Comparison of ENCODE assay signal across 8 cellular contexts in genomic region chr10:80409121-80409520, GRCh38. TPM values are rescaled to one million over a fixed set of nuclear protein-coding genes. Genes with fewer than 3 reads are reported as not detected.
DNase-seq lines count a peak whose midpoint lies in the region; ATAC-seq, FAIRE-seq and TF ChIP-seq lines count a peak whose summit lies in the region.

No MANE protein-coding gene starts in this region.

- peaks cover 1 to 11% (median 8%) of the 10 kb centered on the region in 4 donors for H3K4me1 Mint-ChIP-seq in CD4-positive, alpha-beta memory T cell
- peaks cover 78% of the 10 kb centered on the region for H3K4me1 Mint-ChIP-seq in neural crest cell

- H3K9me1 ChIP-seq in endothelial cell of umbilical vein (replicated peaks; ENCODE audit: control insufficient read depth, extremely low read depth, insufficient read depth, low read length), result no peaks in the 10 kb centered on the region

- no peaks in the 10 kb centered on the region for H3K9me3 ChIP-seq in CD4-positive, alpha-beta memory T cell (ENCODE audit: control insufficient read depth in 1 of 2, low read length in 2 of 2)
- H3K9me3 ChIP-seq in NT2/D1 (ENCODE audit: insufficient read depth, low read length), result no peaks in the 10 kb centered on the region
- no peaks in the 10 kb centered on the region for H3K9me3 ChIP-seq in endothelial cell of umbilical vein (replicated peaks; ENCODE audit: control insufficient read depth, insufficient read depth, low read length)

- intact Hi-C loops in CD4-positive, alpha-beta memory T cell (cut with micrococcal nuclease), result no loop called here
- intact Hi-C loops in endothelial cell of umbilical vein (cut with micrococcal nuclease), result no loop called here

- peak overlapping the region; percentile 82 for H3K9ac ChIP-seq in NT2/D1 (ENCODE audit: insufficient read length, low read depth)
- peak overlapping the region; percentile 88 for H3K9ac ChIP-seq in endothelial cell of umbilical vein (replicated peaks; ENCODE audit: extremely low read depth, insufficient read depth, low read length)

- peak; percentile 40 for TF ChIP-seq POLR2A in endothelial cell of umbilical vein (IDR thresholded peaks at IDR 0.05; ENCODE audit: low read depth, low read length)

- ATAC-seq in HG03457 (IDR thresholded peaks at IDR 0.05; ENCODE audit: unreplicated experiment) (no peak), HG03565 (IDR thresholded peaks at IDR 0.05; ENCODE audit: unreplicated experiment) (no peak)

- DNase-seq in CD4-positive, alpha-beta memory T cell, result no peak
- DNase-seq in NT2/D1 (ENCODE audit: low read depth, low spot score) (no peak), endothelial cell of umbilical vein (ENCODE audit: low read depth, low spot score) (peak; percentile 50), neural crest cell (ENCODE audit: low read depth, low spot score) (no peak), DMS114 treated with DMSO at 0.1 percent for 48 hours (lab: John Stamatoyannopoulos, UW; ENCODE audit: unreplicated experiment) (no peak), DMS153 (lab: John Stamatoyannopoulos, UW) (no peak)

- H3K79me2 ChIP-seq in endothelial cell of umbilical vein (ENCODE audit: control insufficient read depth, insufficient read depth, low read length), result peaks cover 43% of the 10 kb centered on the region

- no peak overlapping the region for H3K27ac Mint-ChIP-seq in CD4-positive, alpha-beta memory T cell
- no peak overlapping the region for H3K27ac Mint-ChIP-seq in neural crest cell (ENCODE audit: unreplicated experiment)

- TF ChIP-seq CTCF in endothelial cell of umbilical vein (IDR thresholded peaks at IDR 0.05; ENCODE audit: extremely low read depth in 1 of 2, insufficient read depth in 1 of 2, low read depth in 1 of 2, low read length in 2 of 2), result no peak
- no peak for TF ChIP-seq CTCF in neural crest cell (conservative IDR thresholded peaks at IDR 0.05)

- H3K9me3 Mint-ChIP-seq in CD4-positive, alpha-beta memory T cell, result no peaks in the 10 kb centered on the region
- H3K9me3 Mint-ChIP-seq in neural crest cell, result no peaks in the 10 kb centered on the region

- no peaks in the 10 kb centered on the region for H3K36me3 ChIP-seq in CD4-positive, alpha-beta memory T cell (ENCODE audit: insufficient read depth, low read length)
- H3K36me3 ChIP-seq in NT2/D1 (ENCODE audit: insufficient read depth, insufficient read length, low read length) (peaks cover 3% of the 10 kb centered on the region), endothelial cell of umbilical vein (ENCODE audit: control insufficient read depth in 2 of 2, extremely low read depth in 1 of 2, insufficient read depth in 2 of 2, low read length in 2 of 2) (no peaks in the 10 kb centered on the region)

- peak overlapping the region; percentile 77 for H3K4me2 ChIP-seq in endothelial cell of umbilical vein (ENCODE audit: insufficient read depth, low read length)

- H3K27me3 Mint-ChIP-seq in CD4-positive, alpha-beta memory T cell, result peaks cover 2 to 3% of the 10 kb centered on the region in 2 donors
- no peaks in the 10 kb centered on the region for H3K27me3 Mint-ChIP-seq in neural crest cell (ENCODE audit: low read depth)

- dilution Hi-C loops in endothelial cell of umbilical vein (cut with MboI; ENCODE audit: extremely low pct_ligation_motif_present, low sequenced_read_pairs), result no loop called here

- peaks cover 10% of the 10 kb centered on the region for H3K4me1 ChIP-seq in CD4-positive, alpha-beta memory T cell (ENCODE audit: insufficient read depth, low read length)
- peaks cover 7% of the 10 kb centered on the region for H3K4me1 ChIP-seq in NT2/D1 (ENCODE audit: insufficient read depth, insufficient read length)
- peaks cover 48% of the 10 kb centered on the region for H3K4me1 ChIP-seq in endothelial cell of umbilical vein (ENCODE audit: control insufficient read depth, extremely low read depth, insufficient read depth, low read length)

- H3K27me3 ChIP-seq in CD4-positive, alpha-beta memory T cell (ENCODE audit: insufficient read depth, low read length), result no peaks in the 10 kb centered on the region
- peaks cover 3% of the 10 kb centered on the region for H3K27me3 ChIP-seq in NT2/D1 (ENCODE audit: insufficient read depth, insufficient read length)
- no peaks in the 10 kb centered on the region for H3K27me3 ChIP-seq in endothelial cell of umbilical vein (ENCODE audit: control insufficient read depth in 2 of 2, insufficient read depth in 2 of 2, low read length in 2 of 2)

- peak overlapping the region in 1 of 2 donors; percentile 64 for H3K4me3 ChIP-seq in CD4-positive, alpha-beta memory T cell (ENCODE audit: low read length in 2 of 2)
- H3K4me3 ChIP-seq in NT2/D1 (ENCODE audit: insufficient read length, low read depth) (peak overlapping the region; percentile 71), endothelial cell of umbilical vein (replicated peaks in 1 of 3; ENCODE audit: insufficient read depth in 1 of 3, low read depth in 1 of 3, low read length in 3 of 3) (peak overlapping the region; percentile 81 to 89 (median 87))

- H3K36me3 Mint-ChIP-seq in CD4-positive, alpha-beta memory T cell, result peaks cover 0 to 2% of the 10 kb centered on the region in 2 donors
- H3K36me3 Mint-ChIP-seq in neural crest cell (ENCODE audit: low read depth), result no peaks in the 10 kb centered on the region

- BruUV-seq in endothelial cell of umbilical vein (replicated peaks; lab: Mats Ljungman, UMichigan), result TSS peak; percentile 8

- H3K4me3 Mint-ChIP-seq in CD4-positive, alpha-beta memory T cell, result peak overlapping the region; percentile 70 to 95 (median 76)
- peak overlapping the region; percentile 96 for H3K4me3 Mint-ChIP-seq in neural crest cell

- POLR2A ChIA-PET in CD4-positive, alpha-beta memory T cell (lab: Charles Lee; ENCODE audit: partially characterized antibody), result no interaction called here
- POLR2A ChIA-PET in endothelial cell of umbilical vein (lab: Charles Lee), result no interaction called here

- no peaks in the 10 kb centered on the region for H4K20me1 ChIP-seq in endothelial cell of umbilical vein (replicated peaks; ENCODE audit: control insufficient read depth, extremely low read depth, insufficient read depth, low read length)

- no peak overlapping the region for H2AFZ ChIP-seq in endothelial cell of umbilical vein (ENCODE audit: low read depth, low read length)

- H3K27ac ChIP-seq in CD4-positive, alpha-beta memory T cell (ENCODE audit: low read depth, low read length), result no peak overlapping the region
- peak overlapping the region; percentile 93 for H3K27ac ChIP-seq in endothelial cell of umbilical vein (ENCODE audit: insufficient read depth, low read depth, low read length)

- CTCF ChIA-PET in CD4-positive, alpha-beta memory T cell (lab: Charles Lee; ENCODE audit: partially characterized antibody), result interaction anchor here (0.9 to 2.1 kb wide), 2 partner anchors 96 to 104 kb away, joined by 3 to 12 read pairs; no protein-coding TSS in a partner anchor
- CTCF ChIA-PET in endothelial cell of umbilical vein (lab: Charles Lee), result interaction anchor here (1.1 to 3.1 kb wide), 3 partner anchors 26 to 97 kb away, joined by 4 to 21 read pairs (median 9); no protein-coding TSS in a partner anchor

- FAIRE-seq in endothelial cell of umbilical vein (lab: Jason Lieb, UNC), result no peak

RNA-seq across cellular contexts. Expression of gene PRXL2A, which starts 0.8 kb away (rescaled TPM):
- total RNA-seq in CD4-positive, alpha-beta memory T cell, result 1 to 10 TPM; 3.6 to 4.7 TPM
- polyA plus RNA-seq in CD4-positive, alpha-beta memory T cell, result 1 to 10 TPM; 3.8 to 6.0 TPM
- 290 and 321 TPM in 2 replicates for total RNA-seq in endothelial cell of umbilical vein
- polyA plus RNA-seq in endothelial cell of umbilical vein, result 68.1 and 113 TPM in 2 replicates
- polyA plus RNA-seq in endothelial cell of umbilical vein (2011; cell fraction: cytosol; rRNA removed), result 215 and 226 TPM in 2 replicates
- polyA plus RNA-seq in endothelial cell of umbilical vein (2011; cell fraction: nucleus; rRNA removed), result 92.3 and 112 TPM in 2 replicates
- polyA plus RNA-seq in endothelial cell of umbilical vein (2012), result 256 and 281 TPM in 2 replicates
- 99.3 and 99.6 TPM in 2 replicates for polyA minus RNA-seq in endothelial cell of umbilical vein
- polyA minus RNA-seq in endothelial cell of umbilical vein (2011; cell fraction: cytosol; rRNA and poly(A)+ RNA removed), result 8.0 TPM
- 28.6 and 41.4 TPM in 2 replicates for polyA minus RNA-seq in endothelial cell of umbilical vein (2011; cell fraction: nucleus; rRNA and poly(A)+ RNA removed)
- 156 and 161 TPM in 2 replicates for total RNA-seq in neural crest cell

RNA-seq across cellular contexts. Expression of gene TSPAN14, which starts 45.0 kb away (rescaled TPM):
- 100 to 1,000 TPM; 151 to 153 TPM for total RNA-seq in CD4-positive, alpha-beta memory T cell
- 100 to 1,000 TPM; 148 to 246 TPM for polyA plus RNA-seq in CD4-positive, alpha-beta memory T cell
- 237 and 242 TPM in 2 replicates for total RNA-seq in endothelial cell of umbilical vein
- 210 and 211 TPM in 2 replicates for polyA plus RNA-seq in endothelial cell of umbilical vein
- polyA plus RNA-seq in endothelial cell of umbilical vein (2011; cell fraction: cytosol; rRNA removed), result 175 and 189 TPM in 2 replicates
- polyA plus RNA-seq in endothelial cell of umbilical vein (2011; cell fraction: nucleus; rRNA removed), result 188 and 193 TPM in 2 replicates
- 199 and 207 TPM in 2 replicates for polyA plus RNA-seq in endothelial cell of umbilical vein (2012)
- polyA minus RNA-seq in endothelial cell of umbilical vein, result 175 and 203 TPM in 2 replicates
- 8.0 TPM for polyA minus RNA-seq in endothelial cell of umbilical vein (2011; cell fraction: cytosol; rRNA and poly(A)+ RNA removed)
- 82.2 and 84.2 TPM in 2 replicates for polyA minus RNA-seq in endothelial cell of umbilical vein (2011; cell fraction: nucleus; rRNA and poly(A)+ RNA removed)
- 140 and 144 TPM in 2 replicates for total RNA-seq in neural crest cell

RNA-seq across cellular contexts. Expression of gene DYDC2, which starts 52.5 kb away (rescaled TPM):
- total RNA-seq in CD4-positive, alpha-beta memory T cell, result not detected
- not detected for polyA plus RNA-seq in CD4-positive, alpha-beta memory T cell
- total RNA-seq in endothelial cell of umbilical vein, result not detected in 2 replicates
- polyA plus RNA-seq in endothelial cell of umbilical vein, result not detected in 2 replicates
- not detected in 2 replicates for polyA plus RNA-seq in endothelial cell of umbilical vein (2011; cell fraction: cytosol; rRNA removed)
- polyA plus RNA-seq in endothelial cell of umbilical vein (2011; cell fraction: nucleus; rRNA removed), result not detected in 2 replicates
- not detected in 2 replicates for polyA plus RNA-seq in endothelial cell of umbilical vein (2012)
- polyA minus RNA-seq in endothelial cell of umbilical vein, result not detected in 2 replicates
- not detected for polyA minus RNA-seq in endothelial cell of umbilical vein (2011; cell fraction: cytosol; rRNA and poly(A)+ RNA removed)
- not detected in 2 replicates for polyA minus RNA-seq in endothelial cell of umbilical vein (2011; cell fraction: nucleus; rRNA and poly(A)+ RNA removed)
- total RNA-seq in neural crest cell, result 2.5 and 3.5 TPM in 2 replicates

RNA-seq across cellular contexts. Expression of gene DYDC1, which starts 52.6 kb away (rescaled TPM):
- not detected for total RNA-seq in CD4-positive, alpha-beta memory T cell
- not detected for polyA plus RNA-seq in CD4-positive, alpha-beta memory T cell
- total RNA-seq in endothelial cell of umbilical vein (not detected in 2 replicates), neural crest cell (not detected in 2 replicates)
- polyA plus RNA-seq in endothelial cell of umbilical vein, result not detected in 2 replicates
- not detected in 2 replicates for polyA plus RNA-seq in endothelial cell of umbilical vein (2011; cell fraction: cytosol; rRNA removed)
- not detected in 2 replicates for polyA plus RNA-seq in endothelial cell of umbilical vein (2011; cell fraction: nucleus; rRNA removed)
- polyA plus RNA-seq in endothelial cell of umbilical vein (2012), result not detected in 2 replicates
- polyA minus RNA-seq in endothelial cell of umbilical vein, result not detected in 2 replicates
- polyA minus RNA-seq in endothelial cell of umbilical vein (2011; cell fraction: cytosol; rRNA and poly(A)+ RNA removed), result not detected
- polyA minus RNA-seq in endothelial cell of umbilical vein (2011; cell fraction: nucleus; rRNA and poly(A)+ RNA removed), result not detected in 2 replicates

Comparison
In these comparisons a context has a peak if more than half of its experiments do, and no peak if none do; other contexts are left out.
1. RNA of gene PRXL2A, which starts 0.8 kb away (total RNA-seq): 290 to 321 TPM in endothelial cell of umbilical vein and 156 to 161 TPM in neural crest cell; 3.6 to 4.7 TPM in CD4-positive, alpha-beta memory T cell; every median in the first group is over 10 times any median in the second.